7 cellular contexts compared by ENCODE assay signal in genomic region chrX:19375546-19375945, GRCh38.
"Had no signal": no experiment of that assay in that cellular context is flagged by ENCODE, and none has a peak within 500 bp of the region (broad histone marks: within the 10 kb centered on the region; RNA-seq: fewer than 3 reads in every experiment).

No MANE protein-coding gene starts in this region.

- H3K4me3 Mint-ChIP-seq: H9 had no signal

- ATAC-seq: HepG2 had no signal

- H3K27ac ChIP-seq: GM23248, HL-60 had no signal

- FAIRE-seq: HepG2 had no signal

- H3K27me3 Mint-ChIP-seq: IgD-negative memory B cell had no signal

- H3K9ac ChIP-seq: GM23248 had no signal

- H3K27ac Mint-ChIP-seq: IgD-negative memory B cell had no signal

- H2AFZ ChIP-seq: GM23248 had no signal

- H3K4me3 ChIP-seq: GM23248 had no signal

- DNase-seq: GM23248, GOT3, H9, HCEC 1CT had no signal
